ENCODE assay signal across 2 cellular contexts in genomic region chr11:93500759-93501158, GRCh38.
TF ChIP-seq lines count a peak whose summit lies in the region.

No MANE protein-coding gene starts in this region.

TF ChIP-seq in SK-N-SH, 30 proteins besides CTCF, POLR2A, EP300 and RAD21 (continued from another document):
- TF ChIP-seq RXRA (IDR thresholded peaks at IDR 0.05; ENCODE audit: borderline replicate concordance, low read depth) (no peak), USF2 (IDR thresholded peaks at IDR 0.05; ENCODE audit: borderline replicate concordance, low read depth, low read length) (no peak), REST (IDR thresholded peaks at IDR 0.05; ENCODE audit: low read depth, low read length) (no peak), TEAD4 (IDR thresholded peaks at IDR 0.05; ENCODE audit: borderline replicate concordance, insufficient read depth) (no peak), POLR2AphosphoS5 (IDR thresholded peaks at IDR 0.05; ENCODE audit: low read depth, low read length) (no peak)

TF ChIP-seq in SK-N-SH treated with all-trans-retinoic acid at 6 μM for 48 hours, 23 proteins besides CTCF, POLR2A, EP300 and RAD21 (continued from another document):
- TF ChIP-seq BACH2 (CRISPR knock-in tag; IDR thresholded peaks at IDR 0.05; ENCODE audit: borderline replicate concordance) (no peak), ZNF8 (CRISPR knock-in tag; IDR thresholded peaks at IDR 0.05) (no peak)
TF ChIP-seq in SK-N-SH treated with all-trans-retinoic acid at 6 μM for 48 hours: peak in this region for 0.
